Comparison of ENCODE assay signal across 1 cellular context in genomic region chr16:4535627-4536108, GRCh38.
TF ChIP-seq lines count a peak whose summit lies in the region.

No MANE protein-coding gene starts in this region.

TF ChIP-seq in H1, 55 proteins besides CTCF, POLR2A, EP300 and RAD21:
- TF ChIP-seq KDM4A (IDR thresholded peaks at IDR 0.05; ENCODE audit: low read depth, low read length, severe bottlenecking) (no peak), POU5F1 (IDR thresholded peaks at IDR 0.05; ENCODE audit: low read depth, low read length) (no peak), SIN3A (conservative IDR thresholded peaks at IDR 0.05 in 1 of 2, IDR thresholded peaks at IDR 0.05 in 1 of 2; ENCODE audit: low read depth in 1 of 2, low read length in 2 of 2) (no peak), CREB1 (IDR thresholded peaks at IDR 0.05) (no peak), EGR1 (IDR thresholded peaks at IDR 0.05; ENCODE audit: borderline replicate concordance, low read depth, low read length) (no peak), HDAC2 (IDR thresholded peaks at IDR 0.05; ENCODE audit: borderline replicate concordance in 1 of 2, low read depth in 2 of 2, low read length in 2 of 2) (no peak), SRF (IDR thresholded peaks at IDR 0.05; ENCODE audit: low read depth, low read length) (no peak), CBX5 (IDR thresholded peaks at IDR 0.05; ENCODE audit: low read depth, low read length) (no peak)
